ENCODE assay signal across 17 cellular contexts in the genomic region with DNA sequence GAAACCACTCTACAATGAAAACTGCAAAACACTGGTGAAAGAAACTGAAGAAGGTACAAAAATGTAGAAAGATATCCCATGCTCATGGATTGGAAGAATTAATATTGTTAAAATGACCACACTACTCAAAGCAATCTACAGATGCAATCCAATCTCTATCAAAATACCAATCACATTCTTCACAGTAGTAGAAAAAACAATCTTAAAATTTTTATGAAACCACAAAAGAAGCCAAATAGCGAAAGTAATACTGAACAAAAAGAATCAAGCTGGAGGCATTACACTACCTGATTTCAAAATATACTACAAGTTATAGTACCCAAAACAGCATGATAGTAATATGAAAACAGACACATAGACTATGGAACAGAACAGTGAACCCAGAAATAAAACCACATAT. TPM values are rescaled to one million over a fixed set of nuclear protein-coding genes. Genes with fewer than 3 reads are reported as not detected.
A peak's percentile ranks its signal among the peaks of the same experiment; 100 is the strongest.
DNase-seq lines count a peak whose midpoint lies in the region; ATAC-seq, FAIRE-seq and TF ChIP-seq lines count a peak whose summit lies in the region.
"Had no signal": no experiment of that assay in that cellular context is flagged by ENCODE, and none has a peak within 500 bp of the region (broad histone marks: within the 10 kb centered on the region; RNA-seq: fewer than 3 reads in every experiment).

No MANE protein-coding gene starts in this region.

- no peak for FAIRE-seq in urothelium cell line (lab: Jason Lieb, UNC)
- FAIRE-seq: HTR-8/SVneo had no signal

- no peak for TF ChIP-seq CTCF in fibroblast of mammary gland (conservative IDR thresholded peaks at IDR 0.05; ENCODE audit: control insufficient read depth, insufficient read depth, low read depth, low read length)

- ATAC-seq in SK-N-SH treated with all-trans-retinoic acid at 6 μM for 48 hours (no peak), GM19397 (IDR thresholded peaks at IDR 0.05; ENCODE audit: unreplicated experiment) (no peak), GM19328 (IDR thresholded peaks at IDR 0.05; ENCODE audit: unreplicated experiment) (no peak)

- peak; percentile 20 for DNase-seq in A172 (ENCODE audit: low spot score)
- DNase-seq in HCEC 1CT: peak; percentile 40
- peak; percentile 13 for DNase-seq in fibroblast of mammary gland (ENCODE audit: low read depth)
- DNase-seq in urothelium cell line (ENCODE audit: low spot score): no peak
- no peak for DNase-seq in dermis blood vessel endothelial cell
- DNase-seq: 8988T, DMS 273 treated with DMSO at 0.1 percent for 48 hours, H9, NCI-H1417, NCI-H187 treated with DMSO at 0.1 percent for 48 hours, NCI-H446, OCI-M1, RPMI8226 had no signal

- no peak overlapping the region for H3K4me3 ChIP-seq in fibroblast of mammary gland (ENCODE audit: control insufficient read depth, low read depth, low read length)

TF ChIP-seq in SK-N-SH treated with all-trans-retinoic acid at 6 μM for 48 hours, 23 proteins besides CTCF, POLR2A, EP300 and RAD21:
- TF ChIP-seq ISL1 (CRISPR knock-in tag; IDR thresholded peaks at IDR 0.05): peak; percentile 10; the same call in 1 of the 2 replicates
- TF ChIP-seq, protein P1, sequence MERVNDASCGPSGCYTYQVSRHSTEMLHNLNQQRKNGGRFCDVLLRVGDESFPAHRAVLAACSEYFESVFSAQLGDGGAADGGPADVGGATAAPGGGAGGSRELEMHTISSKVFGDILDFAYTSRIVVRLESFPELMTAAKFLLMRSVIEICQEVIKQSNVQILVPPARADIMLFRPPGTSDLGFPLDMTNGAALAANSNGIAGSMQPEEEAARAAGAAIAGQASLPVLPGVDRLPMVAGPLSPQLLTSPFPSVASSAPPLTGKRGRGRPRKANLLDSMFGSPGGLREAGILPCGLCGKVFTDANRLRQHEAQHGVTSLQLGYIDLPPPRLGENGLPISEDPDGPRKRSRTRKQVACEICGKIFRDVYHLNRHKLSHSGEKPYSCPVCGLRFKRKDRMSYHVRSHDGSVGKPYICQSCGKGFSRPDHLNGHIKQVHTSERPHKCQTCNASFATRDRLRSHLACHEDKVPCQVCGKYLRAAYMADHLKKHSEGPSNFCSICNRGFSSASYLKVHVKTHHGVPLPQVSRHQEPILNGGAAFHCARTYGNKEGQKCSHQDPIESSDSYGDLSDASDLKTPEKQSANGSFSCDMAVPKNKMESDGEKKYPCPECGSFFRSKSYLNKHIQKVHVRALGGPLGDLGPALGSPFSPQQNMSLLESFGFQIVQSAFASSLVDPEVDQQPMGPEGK (CRISPR knock-in tag; IDR thresholded peaks at IDR 0.05; ENCODE audit: borderline replicate concordance): no peak
- no peak for TF ChIP-seq ZFP3 (CRISPR knock-in tag; IDR thresholded peaks at IDR 0.05)
- TF ChIP-seq ZC3H10 (CRISPR knock-in tag; IDR thresholded peaks at IDR 0.05): no peak
- no peak for TF ChIP-seq BACH2 (CRISPR knock-in tag; IDR thresholded peaks at IDR 0.05; ENCODE audit: borderline replicate concordance)
- TF ChIP-seq GLIS3 (CRISPR knock-in tag; IDR thresholded peaks at IDR 0.05): no peak
- TF ChIP-seq RARB (CRISPR knock-in tag; IDR thresholded peaks at IDR 0.05): no peak
TF ChIP-seq in SK-N-SH treated with all-trans-retinoic acid at 6 μM for 48 hours: peak in this region for 1.

RNA-seq across cellular contexts. Expression of gene TXNRD3, which starts 36.9 kb away (rescaled TPM):
- total RNA-seq in A172 (2014; rRNA removed; shearing (Covaris generic)): 16.2 and 22.3 TPM in 2 replicates
- 7.3 and 9.4 TPM in 2 replicates for total RNA-seq in dermis blood vessel endothelial cell

RNA-seq across cellular contexts. Expression of gene C3orf22, which starts 59.3 kb away (rescaled TPM):
- not detected in 2 replicates for total RNA-seq in A172 (2014; rRNA removed; shearing (Covaris generic))
- total RNA-seq in dermis blood vessel endothelial cell: not detected in 2 replicates
- total RNA-seq: H9 had no signal

Comparison
In these comparisons a context has a peak if more than half of its experiments do, and no peak if none do; other contexts are left out.
1. DNase-seq: peak in A172 (single experiment), HCEC 1CT (single experiment) and fibroblast of mammary gland (single experiment); none in urothelium cell line (single experiment) and dermis blood vessel endothelial cell (single experiment).